In the genomic region with DNA sequence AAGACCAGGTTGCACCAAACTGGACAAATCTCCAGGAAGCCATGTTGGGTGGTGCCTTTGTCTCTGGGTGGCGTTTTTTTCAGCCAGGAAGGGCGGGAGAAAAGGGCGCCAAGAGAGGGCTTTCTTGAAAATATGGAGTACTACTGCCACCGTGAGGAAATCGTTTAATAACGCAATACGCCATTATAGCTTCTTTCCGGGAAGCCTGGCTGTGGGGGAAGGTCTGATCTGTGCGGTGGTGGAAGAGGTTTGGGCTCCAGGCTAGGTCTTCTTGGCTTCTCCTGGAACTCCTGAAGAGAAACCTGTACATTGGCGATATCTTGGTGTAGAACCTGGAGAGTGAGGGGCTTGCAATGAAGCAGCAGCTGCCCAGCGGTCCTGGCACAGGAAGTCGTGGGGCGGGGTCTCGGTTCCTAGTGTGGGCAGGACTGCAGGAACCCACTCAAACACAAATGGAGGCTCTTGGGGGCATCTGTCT, we compare ENCODE assay signal across 8 cellular contexts.
DNase-seq lines count a peak whose midpoint lies in the region; ATAC-seq, FAIRE-seq and TF ChIP-seq lines count a peak whose summit lies in the region.

No MANE protein-coding gene starts in this region.

- no peak overlapping the region for H3K4me3 ChIP-seq in kidney (ENCODE audit: low read length in 2 of 2)
- H3K4me3 ChIP-seq in smooth muscle cell, result no peak overlapping the region
- no peak overlapping the region for H3K4me3 ChIP-seq in tibial artery

- no peaks in the 10 kb centered on the region for H3K36me3 ChIP-seq in kidney (ENCODE audit: control insufficient read depth in 1 of 2, insufficient read depth in 2 of 2, low read length in 2 of 2)
- H3K36me3 ChIP-seq in smooth muscle cell (ENCODE audit: low read depth), result peaks cover 3% of the 10 kb centered on the region
- no peaks in the 10 kb centered on the region for H3K36me3 ChIP-seq in tibial artery

- WGBS in smooth muscle cell (ENCODE audit: low lambda C conversion rate), result 85% methylated on average over 14 of the region's 14 CpGs

- H3K27me3 ChIP-seq in smooth muscle cell (ENCODE audit: low read depth) (no peaks in the 10 kb centered on the region), tibial artery (no peaks in the 10 kb centered on the region)

- ATAC-seq in GM18519 (IDR thresholded peaks at IDR 0.05; ENCODE audit: low FRiP score, unreplicated experiment), result no peak

- no peak for FAIRE-seq in HTR-8/SVneo (lab: Jason Lieb, UNC)
- no peak for FAIRE-seq in kidney (lab: Jason Lieb, UNC)

- no peaks in the 10 kb centered on the region for H3K79me2 ChIP-seq in smooth muscle cell (ENCODE audit: low read depth)

- H3K9ac ChIP-seq in kidney (ENCODE audit: low read length in 2 of 2), result no peak overlapping the region
- H3K9ac ChIP-seq in smooth muscle cell (ENCODE audit: low read depth), result no peak overlapping the region

- peak; percentile 15 for TF ChIP-seq CTCF in kidney (IDR thresholded peaks at IDR 0.05; ENCODE audit: borderline replicate concordance, extremely low read depth, insufficient read depth)
- no peak for TF ChIP-seq CTCF in smooth muscle cell (IDR thresholded peaks at IDR 0.05; ENCODE audit: borderline replicate concordance, insufficient read depth, poor library complexity, severe bottlenecking)
- TF ChIP-seq CTCF in tibial artery (IDR thresholded peaks at IDR 0.05), result no peak

- H4K20me1 ChIP-seq in smooth muscle cell (ENCODE audit: low read depth), result no peaks in the 10 kb centered on the region

- no peaks in the 10 kb centered on the region for H3K4me1 ChIP-seq in kidney (ENCODE audit: control insufficient read depth in 1 of 2, insufficient read depth in 1 of 2, low read depth in 1 of 2, low read length in 2 of 2)
- H3K4me1 ChIP-seq in smooth muscle cell (ENCODE audit: low read depth), result no peaks in the 10 kb centered on the region
- no peaks in the 10 kb centered on the region for H3K4me1 ChIP-seq in tibial artery

- H3K9me3 ChIP-seq in kidney (ENCODE audit: control insufficient read depth in 1 of 2, low read length in 2 of 2) (no peaks in the 10 kb centered on the region), smooth muscle cell (replicated peaks; ENCODE audit: low read depth) (no peaks in the 10 kb centered on the region), tibial artery (no peaks in the 10 kb centered on the region)

- DNase-seq in NCI-H526 (lab: John Stamatoyannopoulos, UW) (peak; percentile 6 to 8), NCI-H526 treated with DMSO at 0.1 percent for 48 hours (lab: John Stamatoyannopoulos, UW) (no peak), HTR-8/SVneo (ENCODE audit: insufficient read length, low spot score) (peak; percentile 14), SW480 (ENCODE audit: low spot score) (peak; percentile 24), kidney (peak; percentile 89), smooth muscle cell (lab: John Stamatoyannopoulos, UW; ENCODE audit: unreplicated experiment) (no peak), tibial artery (no peak)

- no peak overlapping the region for H2AFZ ChIP-seq in smooth muscle cell (ENCODE audit: low read depth)

- no peak overlapping the region for H3K27ac ChIP-seq in kidney (ENCODE audit: low read depth in 2 of 2, low read length in 2 of 2)
- H3K27ac ChIP-seq in smooth muscle cell (ENCODE audit: low read depth), result no peak overlapping the region
- no peak overlapping the region for H3K27ac ChIP-seq in tibial artery

- H3K4me2 ChIP-seq in smooth muscle cell, result no peak overlapping the region

- intact Hi-C loops in kidney (cut with DNase I) (no loop called here), tibial artery (cut with DNase I; ENCODE audit: low total_unique reads) (no loop called here)

- no peaks in the 10 kb centered on the region for H3F3A ChIP-seq in smooth muscle cell (ENCODE audit: low read depth)

Comparison
In these comparisons a context has a peak if more than half of its experiments do, and no peak if none do; other contexts are left out.
1. DNase-seq: peak in NCI-H526 (2 of 2), HTR-8/SVneo (single experiment), SW480 (single experiment) and kidney (single experiment); none in NCI-H526 treated with DMSO at 0.1 percent for 48 hours (single experiment), smooth muscle cell (single experiment) and tibial artery (0 of 2).